ENCODE assay signal across 21 cellular contexts in the genomic region with DNA sequence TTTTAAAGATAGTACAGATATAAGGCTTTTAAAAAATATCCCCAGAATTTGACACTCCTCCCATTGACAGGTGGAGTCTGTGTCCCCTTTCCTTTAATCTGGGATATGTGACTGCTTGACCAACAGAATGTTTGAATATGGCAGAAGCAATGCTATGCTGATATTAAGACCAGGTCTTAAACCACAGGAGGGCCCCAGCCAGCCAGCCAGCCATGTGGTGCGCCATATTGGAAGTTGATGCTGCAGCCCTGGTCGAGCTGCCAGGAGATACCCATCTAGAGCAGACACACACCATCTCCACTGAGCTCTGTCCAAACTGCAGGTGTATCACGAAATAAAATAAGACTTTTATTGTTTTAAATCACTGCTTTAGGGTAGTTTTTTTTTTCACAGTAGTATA.
DNase-seq lines count a peak whose midpoint lies in the region; ATAC-seq, FAIRE-seq and TF ChIP-seq lines count a peak whose summit lies in the region.
"Had no signal": no experiment of that assay in that cellular context is flagged by ENCODE, and none has a peak within 500 bp of the region (broad histone marks: within the 10 kb centered on the region; RNA-seq: fewer than 3 reads in every experiment).

No MANE protein-coding gene starts in this region.

- no peak overlapping the region for H2BK5ac ChIP-seq in H9 (ENCODE audit: insufficient read length, low read length)

- H3K9me3 ChIP-seq in CD8-positive, alpha-beta memory T cell (ENCODE audit: low read length), result no peaks in the 10 kb centered on the region
- H3K9me3 ChIP-seq in OCI-LY1 (ENCODE audit: low read length) (no peaks in the 10 kb centered on the region), GM12878 (replicated peaks; ENCODE audit: control insufficient read depth, insufficient read depth, low read length) (no peaks in the 10 kb centered on the region; the same call in 1 of the 3 replicates), H9 (ENCODE audit: control insufficient read depth, low read depth, low read length) (no peaks in the 10 kb centered on the region)
- H3K9me3 ChIP-seq: Caco-2, SK-N-SH had no signal

- no peak overlapping the region for H2BK120ac ChIP-seq in H9 (ENCODE audit: low read depth, low read length, poor library complexity, severe bottlenecking)

- H2BK12ac ChIP-seq in H9 (ENCODE audit: insufficient read length, low read depth, low read length), result no peak overlapping the region

- no peak for TF ChIP-seq CTCF in OCI-LY1 (IDR thresholded peaks at IDR 0.05; ENCODE audit: low read length)
- no peak for TF ChIP-seq CTCF in GM12878 (IDR thresholded peaks at IDR 0.05 in 2 of 3, conservative IDR thresholded peaks at IDR 0.05 in 1 of 3; ENCODE audit: control insufficient read depth in 2 of 3, extremely low read depth in 1 of 3, insufficient read depth in 1 of 3, low read depth in 3 of 3, low read length in 3 of 3)
- no peak for TF ChIP-seq CTCF in natural killer cell (IDR thresholded peaks at IDR 0.05)
- no peak for TF ChIP-seq CTCF in H9 (conservative IDR thresholded peaks at IDR 0.05)

- intact Hi-C loops in GM12878 (cut with micrococcal nuclease; ENCODE audit: unreplicated experiment), result no loop called here
- intact Hi-C loops in natural killer cell (cut with micrococcal nuclease), result no loop called here

- TF ChIP-seq EP300 in GM12878 (IDR thresholded peaks at IDR 0.05; ENCODE audit: borderline replicate concordance in 1 of 2, control insufficient read depth in 1 of 2, low read depth in 2 of 2, low read length in 2 of 2), result no peak

- H3K4me1 Mint-ChIP-seq in CD8-positive, alpha-beta memory T cell, result peaks cover 33 to 56% (median 54%) of the 10 kb centered on the region in 3 donors
- H3K4me1 Mint-ChIP-seq in natural killer cell, result peaks cover 36 to 53% of the 10 kb centered on the region in 2 donors
- H3K4me1 Mint-ChIP-seq in H9, result no peaks in the 10 kb centered on the region

- H2BK15ac ChIP-seq in H9 (ENCODE audit: low read depth, low read length), result no peak overlapping the region

- no peak for TF ChIP-seq RAD21 in GM12878 (IDR thresholded peaks at IDR 0.05; ENCODE audit: insufficient read depth, low read depth, low read length)

- H3K56ac ChIP-seq in H9 (ENCODE audit: insufficient read length, low read depth, low read length), result no peak overlapping the region

- POLR2A ChIA-PET in CD8-positive, alpha-beta memory T cell (lab: Charles Lee), result no interaction called here
- POLR2A ChIA-PET in GM12878 (lab: Charles Lee), result interaction anchor here (0.5 to 3.7 kb wide), 10 partner anchors 8 to 365 kb away, joined by 3 to 41 read pairs (median 4); partner anchors contain the start of gene SP140

- H3K4me3 Mint-ChIP-seq in CD8-positive, alpha-beta memory T cell, result peak overlapping the region in 1 of 7 donors; percentile 5
- H3K4me3 Mint-ChIP-seq in natural killer cell (no peak overlapping the region), H9 (no peak overlapping the region)

- no peaks in the 10 kb centered on the region for H3K27me3 ChIP-seq in CD8-positive, alpha-beta memory T cell (ENCODE audit: insufficient read depth, low read length, poor library complexity, severe bottlenecking)
- no peaks in the 10 kb centered on the region for H3K27me3 ChIP-seq in OCI-LY1 (ENCODE audit: insufficient read depth, low read length)
- H3K27me3 ChIP-seq in GM12878 (replicated peaks in 1 of 2; ENCODE audit: control insufficient read depth in 2 of 2, insufficient read depth in 2 of 2, low read length in 1 of 2), result no peaks in the 10 kb centered on the region
- H3K27me3 ChIP-seq in H9 (ENCODE audit: insufficient read depth, low read length), result no peaks in the 10 kb centered on the region

- H4K91ac ChIP-seq in H9 (ENCODE audit: insufficient read length, low read depth, low read length), result no peak overlapping the region

- no peak overlapping the region for H3K23ac ChIP-seq in H9 (ENCODE audit: insufficient read length, low read depth, low read length)

- H3T11ph ChIP-seq in H9 (ENCODE audit: low read length), result no peak overlapping the region

- peaks cover 0 to 2% of the 10 kb centered on the region in 2 donors for H3K27me3 Mint-ChIP-seq in CD8-positive, alpha-beta memory T cell
- H3K27me3 Mint-ChIP-seq in natural killer cell (ENCODE audit: low read depth in 2 of 2) (no peaks in the 10 kb centered on the region), H9 (ENCODE audit: low read depth) (no peaks in the 10 kb centered on the region)

- H3K36me3 ChIP-seq in CD8-positive, alpha-beta memory T cell (ENCODE audit: insufficient read depth, low read length), result no peaks in the 10 kb centered on the region
- no peaks in the 10 kb centered on the region for H3K36me3 ChIP-seq in OCI-LY1 (ENCODE audit: insufficient read depth, low read length)
- H3K36me3 ChIP-seq in GM12878 (ENCODE audit: control insufficient read depth in 2 of 2, insufficient read depth in 2 of 2, low read length in 1 of 2), result no peaks in the 10 kb centered on the region

- H3K9ac ChIP-seq in OCI-LY1 (ENCODE audit: low read length) (no peak overlapping the region), GM12878 (ENCODE audit: control insufficient read depth, insufficient read depth, low read length) (peak overlapping the region; percentile 8; the same call in 1 of the 2 replicates), H9 (ENCODE audit: extremely low read depth, insufficient read length, low read length) (no peak overlapping the region)
- H3K9ac ChIP-seq: SK-N-SH had no signal

- H3K4me2 ChIP-seq in OCI-LY1 (ENCODE audit: low read length) (no peak overlapping the region), GM12878 (ENCODE audit: control insufficient read depth, insufficient read depth) (peak overlapping the region; percentile 46; the same call in 1 of the 2 replicates), H9 (ENCODE audit: insufficient read depth, insufficient read length, low read length) (no peak overlapping the region)
- H3K4me2 ChIP-seq: SK-N-SH had no signal

- RAD21 ChIA-PET in GM12878 (lab: Charles Lee; ENCODE audit: unreplicated experiment), result interaction anchor here (0.6 to 3.7 kb wide), 17 partner anchors 9 to 388 kb away, joined by 3 to 62 read pairs (median 4); no protein-coding TSS in a partner anchor

- H2AK5ac ChIP-seq in H9 (ENCODE audit: insufficient read length, low read length), result no peak overlapping the region

- peaks cover 0 to 6% (median 1%) of the 10 kb centered on the region in 3 donors for H3K36me3 Mint-ChIP-seq in CD8-positive, alpha-beta memory T cell
- H3K36me3 Mint-ChIP-seq in natural killer cell (peaks cover 8% of the 10 kb centered on the region), H9 (ENCODE audit: insufficient read depth in 1 of 3, low read depth in 3 of 3) (no peaks in the 10 kb centered on the region)

- no peak overlapping the region for H3K4me3 ChIP-seq in CD8-positive, alpha-beta memory T cell (ENCODE audit: low read length)
- H3K4me3 ChIP-seq in OCI-LY1 (ENCODE audit: low read depth, low read length, poor library complexity, severe bottlenecking) (no peak overlapping the region), GM12878 (no peak overlapping the region)

- no peak overlapping the region for H2BK20ac ChIP-seq in H9 (ENCODE audit: low read depth, low read length, poor library complexity, severe bottlenecking)

- no peaks in the 10 kb centered on the region for H3K79me1 ChIP-seq in H9 (ENCODE audit: insufficient read depth, low read depth, low read length, poor library complexity, severe bottlenecking)

- no peak overlapping the region for H4K5ac ChIP-seq in H9 (ENCODE audit: insufficient read length, low read depth, low read length)

- SMC1A ChIA-PET in GM12878 (lab: Charles Lee; ENCODE audit: uncharacterized antibody, unreplicated experiment), result interaction anchor here (0.6 to 5.0 kb wide), 22 partner anchors 9 to 781 kb away, joined by 3 to 82 read pairs (median 4); no protein-coding TSS in a partner anchor

- TF ChIP-seq POLR2A in GM12878 (IDR thresholded peaks at IDR 0.05; ENCODE audit: low read depth, low read length), result no peak

- FAIRE-seq in GM12878 (lab: Jason Lieb, UNC), result no peak

- peak overlapping the region in 7 of 8 donors; percentile 6 to 85 (median 40) for H3K27ac Mint-ChIP-seq in CD8-positive, alpha-beta memory T cell
- H3K27ac Mint-ChIP-seq in natural killer cell (peak overlapping the region; percentile 35 to 71), H9 (no peak overlapping the region)

- H3K27ac ChIP-seq in CD8-positive, alpha-beta memory T cell (ENCODE audit: low read depth, low read length), result no peak overlapping the region
- H3K27ac ChIP-seq in OCI-LY1 (ENCODE audit: low read depth, low read length, poor library complexity, severe bottlenecking), result peak overlapping the region; percentile 67
- H3K27ac ChIP-seq in GM12878 (ENCODE audit: control insufficient read depth, insufficient read depth), result peak overlapping the region; percentile 96
- no peak overlapping the region for H3K27ac ChIP-seq in H9 (ENCODE audit: insufficient read length, low read depth, low read length)

- BruUV-seq in GM12878 (replicated peaks; lab: Mats Ljungman, UMichigan), result no TSS peak

- in situ Hi-C loops in GM12878 (cut with MboI), result no loop called here

- 64% methylated on average over 3 of the region's 3 CpGs for WGBS in GM12878 (ENCODE audit: insufficient coverage, insufficient replicate concordance, low lambda C conversion rate, missing lambda C conversion rate)
- WGBS in H9 (ENCODE audit: extremely low coverage, insufficient read length, low lambda C conversion rate), result no CpG with 5 or more reads among the region's 3 CpGs

- no peak for DNase-seq in CD8-positive, alpha-beta memory T cell
- no peak for DNase-seq in GM12878 (ENCODE audit: low read depth, low spot score)
- no peak for DNase-seq in natural killer cell
- no peak for DNase-seq in H9
- DNase-seq in DMS79 treated with DMSO at 0.1 percent for 48 hours (lab: John Stamatoyannopoulos, UW), result no peak
- DNase-seq in activated effector memory CD4-positive, alpha-beta T cell treated with anti-CD3 and anti-CD28 coated beads, Interleukin-2, amount 50 U/mL, for 16 hours, result no peak
- DNase-seq in midbrain (lab: John Stamatoyannopoulos, UW), result no peak
- DNase-seq: ACHN; Caco-2; GDM1; GOT3; NCI-H1092 treated with DMSO at 0.1 percent for 48 hours; NCI-H146; NCI-H2029 treated with DMSO at 0.1 percent for 48 hours; NCI-H2171 treated with DMSO at 0.1 percent for 48 hours; NK-92 treated with Interleukin-12 subunit alpha and Interleukin-12 subunit beta, amount 100 ng/mL, for 24 hours; PC-3; RPMI8226; SHP77 treated with DMSO at 0.1 percent for 48 hours; SK-N-SH had no signal

- H3K4ac ChIP-seq in H9 (ENCODE audit: low read depth, low read length), result no peak overlapping the region

- no peaks in the 10 kb centered on the region for H3K79me2 ChIP-seq in OCI-LY1 (ENCODE audit: insufficient read depth, low read length)
- H3K79me2 ChIP-seq in GM12878 (ENCODE audit: control insufficient read depth, insufficient read depth, low read length), result peaks cover 46% of the 10 kb centered on the region
- H3K79me2 ChIP-seq in H9 (ENCODE audit: insufficient read depth, low read length), result no peaks in the 10 kb centered on the region

- CTCF ChIA-PET in CD8-positive, alpha-beta memory T cell (lab: Charles Lee), result no interaction called here
- CTCF ChIA-PET in GM12878 (lab: Yijun Ruan, JAX), result interaction anchor here (0.6 to 3.7 kb wide), 8 partner anchors 9 to 570 kb away, joined by 3 to 21 read pairs (median 6); no protein-coding TSS in a partner anchor

- H3K14ac ChIP-seq in H9 (ENCODE audit: insufficient read depth, low read length), result no peak overlapping the region

- H3K9me3 Mint-ChIP-seq in CD8-positive, alpha-beta memory T cell, result no peaks in the 10 kb centered on the region
- H3K9me3 Mint-ChIP-seq in natural killer cell (no peaks in the 10 kb centered on the region), H9 (no peaks in the 10 kb centered on the region)

- no peak overlapping the region for H3K18ac ChIP-seq in H9 (ENCODE audit: insufficient read length, low read depth, low read length)

- ATAC-seq in GM12878 (no peak), natural killer cell (no peak)
- ATAC-seq: PC-3 had no signal

- H4K20me1 ChIP-seq in OCI-LY1 (ENCODE audit: insufficient read depth, low read length) (no peaks in the 10 kb centered on the region), GM12878 (ENCODE audit: control insufficient read depth, insufficient read depth) (no peaks in the 10 kb centered on the region), H9 (ENCODE audit: control insufficient read depth, insufficient read depth, insufficient read length) (no peaks in the 10 kb centered on the region)

- H3F3A ChIP-seq in OCI-LY1 (ENCODE audit: insufficient read depth, low read length), result no peaks in the 10 kb centered on the region

- H3K23me2 ChIP-seq in H9 (ENCODE audit: insufficient read length, low read depth, low read length, poor library complexity, severe bottlenecking), result no peaks in the 10 kb centered on the region

- peaks cover 21% of the 10 kb centered on the region for H3K4me1 ChIP-seq in CD8-positive, alpha-beta memory T cell (ENCODE audit: insufficient read depth, low read length)
- peaks cover 42% of the 10 kb centered on the region for H3K4me1 ChIP-seq in OCI-LY1 (ENCODE audit: insufficient read depth, low read length, severe bottlenecking)
- H3K4me1 ChIP-seq in GM12878 (ENCODE audit: control insufficient read depth, insufficient read depth, low read length), result peaks cover 62% of the 10 kb centered on the region
- no peaks in the 10 kb centered on the region for H3K4me1 ChIP-seq in H9 (ENCODE audit: insufficient read depth, low read length)
- H3K4me1 ChIP-seq: Caco-2 had no signal

- no peak overlapping the region for H2AFZ ChIP-seq in OCI-LY1 (ENCODE audit: low read length)
- no peak overlapping the region for H2AFZ ChIP-seq in GM12878 (ENCODE audit: control insufficient read depth, low read depth, low read length)
- H2AFZ ChIP-seq in H9 (ENCODE audit: low read length), result no peak overlapping the region

- H3K9me2 ChIP-seq in OCI-LY1 (ENCODE audit: low read depth, low read length), result no peaks in the 10 kb centered on the region
- H3K9me2 ChIP-seq: SK-N-SH had no signal

- no peak overlapping the region for H4K8ac ChIP-seq in H9 (replicated peaks; ENCODE audit: insufficient read length, low read depth, low read length)

Comparison
In these comparisons a context has a peak if more than half of its experiments do, and no peak if none do; other contexts are left out.
1. H3K27ac ChIP-seq: peak in OCI-LY1 (single experiment) and GM12878 (single experiment); none in CD8-positive, alpha-beta memory T cell (single experiment) and H9 (single experiment).
2. H3K27ac Mint-ChIP-seq: peak in CD8-positive, alpha-beta memory T cell (7 of 8) and natural killer cell (2 of 2); none in H9 (0 of 3).